ENCODE assay signal across 14 cellular contexts in the genomic region with DNA sequence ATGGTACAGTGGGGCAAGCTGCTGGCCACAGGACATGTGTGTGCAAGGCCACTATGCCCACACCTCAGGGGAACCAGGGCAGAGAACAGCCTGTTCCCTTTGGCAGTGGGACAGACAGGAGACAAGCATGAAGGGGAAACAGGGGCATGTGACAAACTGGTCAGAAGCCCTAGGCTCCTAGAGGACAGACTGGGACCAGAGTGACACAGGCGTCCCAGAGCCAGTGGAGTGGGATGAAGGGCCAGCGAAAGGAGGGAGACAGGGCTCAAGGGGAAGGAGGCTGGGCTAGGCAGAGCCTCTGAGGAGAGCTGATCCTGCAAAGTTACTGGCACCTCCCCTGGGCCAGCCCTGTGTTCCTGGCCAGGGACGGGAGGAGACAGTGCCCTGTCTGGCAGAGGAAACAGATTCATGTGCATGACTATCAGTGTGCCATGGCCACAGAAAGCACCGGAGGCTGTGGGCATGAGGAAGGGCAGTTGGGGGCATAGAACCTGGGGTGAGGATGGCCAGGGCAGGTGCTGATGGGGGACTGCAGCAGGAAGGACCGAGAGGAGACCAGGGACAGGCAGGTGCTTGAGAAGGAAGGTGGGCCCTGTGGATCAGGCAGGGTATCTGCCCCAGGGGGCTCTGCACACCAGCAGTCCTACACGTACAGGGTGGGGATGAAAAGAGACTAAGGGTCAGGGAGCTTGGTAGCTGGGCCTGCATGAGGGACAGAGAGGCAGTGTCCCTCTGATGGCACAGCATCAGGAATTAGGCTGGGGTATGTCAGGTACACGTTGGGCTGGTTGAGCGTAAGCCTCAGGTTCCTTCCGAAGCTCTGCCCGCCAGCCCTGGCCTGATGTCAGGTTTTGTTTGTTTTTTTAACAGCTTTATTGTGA. TPM values are rescaled to one million over a fixed set of nuclear protein-coding genes. Genes with fewer than 3 reads are reported as not detected.
DNase-seq lines count a peak whose midpoint lies in the region; ATAC-seq and TF ChIP-seq lines count a peak whose summit lies in the region.
"Had no signal": no experiment of that assay in that cellular context is flagged by ENCODE, and none has a peak within 500 bp of the region (broad histone marks: within the 10 kb centered on the region; RNA-seq: fewer than 3 reads in every experiment).

No MANE protein-coding gene starts in this region.

- H3K4me3 ChIP-seq in right cardiac atrium (ENCODE audit: low read length) (no peak overlapping the region), smooth muscle cell (no peak overlapping the region)
- H3K4me3 ChIP-seq: GM23338, uterus had no signal

- H3K36me3 Mint-ChIP-seq in activated CD8-positive, alpha-beta memory T cell treated with anti-CD3 and anti-CD28 coated beads, Interleukin-2, amount 10 ng/mL, durations not matched to agents 7 days and 5 days, result peaks cover 37% of the 10 kb centered on the region
- H3K36me3 Mint-ChIP-seq in activated T-helper 17 cell treated with anti-CD3 and anti-CD28 coated beads, Interleukin-2, amount 50 U/mL, for 72 hours (ENCODE audit: low read depth), result peaks cover 51% of the 10 kb centered on the region

- no peak for DNase-seq in activated CD8-positive, alpha-beta memory T cell treated with anti-CD3 and anti-CD28 coated beads, Interleukin-2, amount 10 ng/mL, durations not matched to agents 7 days and 5 days
- DNase-seq in activated CD8-positive, alpha-beta memory T cell treated with anti-CD3 and anti-CD28 coated beads for 24 hours, result no peak
- peak; percentile 55 to 78 (median 73) for DNase-seq in right cardiac atrium
- no peak for DNase-seq in smooth muscle cell (lab: John Stamatoyannopoulos, UW; ENCODE audit: unreplicated experiment)
- DNase-seq in NCI-H748 (lab: John Stamatoyannopoulos, UW; ENCODE audit: unreplicated experiment), result no peak
- DNase-seq in EL, result no peak
- no peak for DNase-seq in activated T-cell treated with anti-CD3 and anti-CD28 coated beads, Interleukin-2, amount 50 U/mL, for 1 hour
- DNase-seq: DMS79; MM.1S; NCI-H226; stimulated activated CD8-positive, alpha-beta memory T cell treated with anti-CD3 and anti-CD28 coated beads, Interleukin-4, amount 100 ng/mL, for 48 hours; uterus had no signal

- H3K27ac ChIP-seq in right cardiac atrium (ENCODE audit: low read length) (peak overlapping the region; percentile 82), smooth muscle cell (ENCODE audit: low read depth) (peak overlapping the region; percentile 32)
- H3K27ac ChIP-seq: uterus had no signal

- H3K27me3 ChIP-seq in right cardiac atrium (ENCODE audit: control insufficient read depth, insufficient read depth) (no peaks in the 10 kb centered on the region), smooth muscle cell (ENCODE audit: low read depth) (no peaks in the 10 kb centered on the region)
- H3K27me3 ChIP-seq: uterus had no signal

- no peaks in the 10 kb centered on the region for H3K27me3 Mint-ChIP-seq in activated CD8-positive, alpha-beta memory T cell treated with anti-CD3 and anti-CD28 coated beads, Interleukin-2, amount 10 ng/mL, durations not matched to agents 7 days and 5 days
- H3K27me3 Mint-ChIP-seq in activated T-helper 17 cell treated with anti-CD3 and anti-CD28 coated beads, Interleukin-2, amount 50 U/mL, for 72 hours, result no peaks in the 10 kb centered on the region

- TF ChIP-seq CTCF in smooth muscle cell (IDR thresholded peaks at IDR 0.05; ENCODE audit: borderline replicate concordance, insufficient read depth, poor library complexity, severe bottlenecking), result no peak

- no peak overlapping the region for H3K9ac ChIP-seq in smooth muscle cell (ENCODE audit: low read depth)

- H3K9me3 ChIP-seq in right cardiac atrium (ENCODE audit: control insufficient read depth, low read length), result no peaks in the 10 kb centered on the region
- no peaks in the 10 kb centered on the region for H3K9me3 ChIP-seq in smooth muscle cell (replicated peaks; ENCODE audit: low read depth)
- H3K9me3 ChIP-seq: uterus had no signal

- no peak for ATAC-seq in activated CD8-positive, alpha-beta memory T cell treated with anti-CD3 and anti-CD28 coated beads, Interleukin-2, amount 10 ng/mL, durations not matched to agents 7 days and 5 days
- ATAC-seq in activated T-helper 17 cell treated with anti-CD3 and anti-CD28 coated beads, Interleukin-2, amount 50 U/mL, for 72 hours (replicated peaks), result no peak
- ATAC-seq in right cardiac atrium, result peak; percentile 75 to 76
- ATAC-seq: GM23338 had no signal

- CTCF ChIA-PET in activated CD8-positive, alpha-beta memory T cell treated with anti-CD3 and anti-CD28 coated beads, Interleukin-2, amount 10 ng/mL, durations not matched to agents 7 days and 5 days (lab: Charles Lee), result interaction anchor here (1.3 kb wide), 1 partner anchor 17 kb away, joined by 3 read pairs; no protein-coding TSS in a partner anchor

- no peaks in the 10 kb centered on the region for H3K9me3 Mint-ChIP-seq in activated CD8-positive, alpha-beta memory T cell treated with anti-CD3 and anti-CD28 coated beads, Interleukin-2, amount 10 ng/mL, durations not matched to agents 7 days and 5 days (ENCODE audit: low read depth)
- no peaks in the 10 kb centered on the region for H3K9me3 Mint-ChIP-seq in activated T-helper 17 cell treated with anti-CD3 and anti-CD28 coated beads, Interleukin-2, amount 50 U/mL, for 72 hours
- H3K9me3 Mint-ChIP-seq: GM23338 had no signal

- no peak overlapping the region for H2AFZ ChIP-seq in smooth muscle cell (ENCODE audit: low read depth)
- H2AFZ ChIP-seq: GM23338 had no signal

- H4K20me1 ChIP-seq in smooth muscle cell (ENCODE audit: low read depth), result peaks cover 35% of the 10 kb centered on the region

- H3K4me3 Mint-ChIP-seq in activated CD8-positive, alpha-beta memory T cell treated with anti-CD3 and anti-CD28 coated beads, Interleukin-2, amount 10 ng/mL, durations not matched to agents 7 days and 5 days, result no peak overlapping the region
- no peak overlapping the region for H3K4me3 Mint-ChIP-seq in activated T-helper 17 cell treated with anti-CD3 and anti-CD28 coated beads, Interleukin-2, amount 50 U/mL, for 72 hours
- H3K4me3 Mint-ChIP-seq: GM23338 had no signal

- H3K4me1 ChIP-seq in right cardiac atrium (ENCODE audit: control insufficient read depth, insufficient read depth, low read length), result peaks cover 5% of the 10 kb centered on the region
- H3K4me1 ChIP-seq in smooth muscle cell (ENCODE audit: low read depth), result no peaks in the 10 kb centered on the region
- H3K4me1 ChIP-seq: uterus had no signal

- WGBS in right cardiac atrium, result 81% methylated on average over 10 of the region's 10 CpGs
- 94% methylated on average over 10 of the region's 10 CpGs for WGBS in smooth muscle cell (ENCODE audit: low lambda C conversion rate)

- peaks cover 14% of the 10 kb centered on the region for H3F3A ChIP-seq in smooth muscle cell (ENCODE audit: low read depth)

- H3K4me2 ChIP-seq in smooth muscle cell, result peak overlapping the region; percentile 7
- H3K4me2 ChIP-seq: GM23338 had no signal

- H3K27ac Mint-ChIP-seq in activated CD8-positive, alpha-beta memory T cell treated with anti-CD3 and anti-CD28 coated beads, Interleukin-2, amount 10 ng/mL, durations not matched to agents 7 days and 5 days, result peak overlapping the region; percentile 33
- peak overlapping the region; percentile 35 for H3K27ac Mint-ChIP-seq in activated T-helper 17 cell treated with anti-CD3 and anti-CD28 coated beads, Interleukin-2, amount 50 U/mL, for 72 hours
- H3K27ac Mint-ChIP-seq: GM23338 had no signal

- intact Hi-C loops in right cardiac atrium (cut with DNase I), result no loop called here

- H3K4me1 Mint-ChIP-seq in activated CD8-positive, alpha-beta memory T cell treated with anti-CD3 and anti-CD28 coated beads, Interleukin-2, amount 10 ng/mL, durations not matched to agents 7 days and 5 days, result peaks cover 22% of the 10 kb centered on the region
- no peaks in the 10 kb centered on the region for H3K4me1 Mint-ChIP-seq in activated T-helper 17 cell treated with anti-CD3 and anti-CD28 coated beads, Interleukin-2, amount 50 U/mL, for 72 hours

- H3K79me2 ChIP-seq in smooth muscle cell (ENCODE audit: low read depth), result peaks cover 14% of the 10 kb centered on the region

- no peaks in the 10 kb centered on the region for H3K36me3 ChIP-seq in smooth muscle cell (ENCODE audit: low read depth)
- H3K36me3 ChIP-seq: uterus had no signal

RNA-seq across cellular contexts. Expression of a gene that starts 9.8 kb away (rescaled TPM):
- 10 to 100 TPM; 14.6 to 18.1 TPM for total RNA-seq in activated CD8-positive, alpha-beta memory T cell treated with anti-CD3 and anti-CD28 coated beads, Interleukin-2, amount 10 ng/mL, durations not matched to agents 7 days and 5 days
- 1 to 10 TPM; 5.0 to 9.3 TPM for total RNA-seq in activated T-helper 17 cell treated with anti-CD3 and anti-CD28 coated beads, Interleukin-2, amount 50 U/mL, for 72 hours
- total RNA-seq in right cardiac atrium (10 to 100 TPM in 2 of 4 donors, 1 to 10 TPM in 2; 6.1 to 11.6 (median 9.2) TPM), smooth muscle cell (0.40 and 0.63 TPM in 2 replicates)
- polyA plus RNA-seq in right cardiac atrium (5.0 TPM), smooth muscle cell (2.0 and 4.2 TPM in 2 replicates)

RNA-seq across cellular contexts. Expression of a gene that starts 28.6 kb away (rescaled TPM):
- total RNA-seq in activated CD8-positive, alpha-beta memory T cell treated with anti-CD3 and anti-CD28 coated beads, Interleukin-2, amount 10 ng/mL, durations not matched to agents 7 days and 5 days, result 10 to 100 TPM in 1 of 2 experiments, 1 to 10 TPM in 1; 8.1 to 10.7 TPM
- 1 to 10 TPM; 3.8 to 5.9 TPM for total RNA-seq in activated T-helper 17 cell treated with anti-CD3 and anti-CD28 coated beads, Interleukin-2, amount 50 U/mL, for 72 hours
- total RNA-seq in right cardiac atrium (10 to 100 TPM; 12.0 to 27.2 (median 21.0) TPM), smooth muscle cell (1.5 and 9.5 TPM in 2 replicates)
- polyA plus RNA-seq in right cardiac atrium (23.4 TPM), smooth muscle cell (3.5 and 6.3 TPM in 2 replicates)

RNA-seq across cellular contexts. Expression of a gene that starts 42.3 kb away (rescaled TPM):
- total RNA-seq in activated CD8-positive, alpha-beta memory T cell treated with anti-CD3 and anti-CD28 coated beads, Interleukin-2, amount 10 ng/mL, durations not matched to agents 7 days and 5 days, result 100 to 1,000 TPM; 117 to 137 TPM
- 10 to 100 TPM; 51.4 to 70.1 TPM for total RNA-seq in activated T-helper 17 cell treated with anti-CD3 and anti-CD28 coated beads, Interleukin-2, amount 50 U/mL, for 72 hours
- total RNA-seq in right cardiac atrium (10 to 100 TPM; 48.8 to 55.9 (median 49.4) TPM), smooth muscle cell (65.8 and 93.4 TPM in 2 replicates)
- polyA plus RNA-seq in right cardiac atrium (41.1 TPM), smooth muscle cell (93.8 and 124 TPM in 2 replicates)

RNA-seq across cellular contexts. Expression of a gene that starts 56.4 kb away (rescaled TPM):
- total RNA-seq in activated CD8-positive, alpha-beta memory T cell treated with anti-CD3 and anti-CD28 coated beads, Interleukin-2, amount 10 ng/mL, durations not matched to agents 7 days and 5 days, result 1 to 10 TPM in 1 of 2 experiments, under 1 TPM in 1; 0.91 to 1.0 TPM
- under 1 TPM; 0.45 to 0.50 TPM for total RNA-seq in activated T-helper 17 cell treated with anti-CD3 and anti-CD28 coated beads, Interleukin-2, amount 50 U/mL, for 72 hours
- 10 to 100 TPM in 2 of 4 donors, 1 to 10 TPM in 2; 2.8 to 15.4 (median 11.5) TPM for total RNA-seq in right cardiac atrium
- polyA plus RNA-seq in right cardiac atrium, result 5.9 TPM
- 10.9 and 17.4 TPM in 2 replicates for total RNA-seq in smooth muscle cell
- 25.1 and 30.6 TPM in 2 replicates for polyA plus RNA-seq in smooth muscle cell

Comparison
In these comparisons a context has a peak if more than half of its experiments do, and no peak if none do; other contexts are left out.
1. ATAC-seq: peak in right cardiac atrium (2 of 2); none in activated CD8-positive, alpha-beta memory T cell treated with anti-CD3 and anti-CD28 coated beads, Interleukin-2, amount 10 ng/mL, durations not matched to agents 7 days and 5 days (single experiment) and activated T-helper 17 cell treated with anti-CD3 and anti-CD28 coated beads, Interleukin-2, amount 50 U/mL, for 72 hours (single experiment).
2. DNase-seq: peak in right cardiac atrium (3 of 3); none in activated CD8-positive, alpha-beta memory T cell treated with anti-CD3 and anti-CD28 coated beads, Interleukin-2, amount 10 ng/mL, durations not matched to agents 7 days and 5 days (single experiment), activated CD8-positive, alpha-beta memory T cell treated with anti-CD3 and anti-CD28 coated beads for 24 hours (single experiment), smooth muscle cell (single experiment), NCI-H748 (single experiment), EL (single experiment) and activated T-cell treated with anti-CD3 and anti-CD28 coated beads, Interleukin-2, amount 50 U/mL, for 1 hour (single experiment).